In genomic region chr17:32211671-32212070, GRCh38 we compare ENCODE assay signal across 30 cellular contexts. TPM values are rescaled to one million over a fixed set of nuclear protein-coding genes. Genes with fewer than 3 reads are reported as not detected.
"Had no signal": no experiment of that assay in that cellular context is flagged by ENCODE, and none has a peak within 500 bp of the region (broad histone marks: within the 10 kb centered on the region; RNA-seq: fewer than 3 reads in every experiment).

No MANE protein-coding gene starts in this region.

- H3K27me3 Mint-ChIP-seq: dendritic cell treated with granulocyte-macrophage colony-stimulating factor and Interleukin-4, amounts not matched to agents 40 ng/mL and 50 ng/mL, for 4 days; effector memory CD8-positive, alpha-beta T cell had no signal

- H3K27ac ChIP-seq: colonic mucosa, coronary artery, dorsolateral prefrontal cortex, epithelial cell of prostate, esophagus muscularis mucosa, esophagus squamous epithelium, foreskin keratinocyte, gastrocnemius medialis, gastroesophageal sphincter, heart left ventricle, heart right ventricle had no signal

- DNase-seq: colonic mucosa; cortex of kidney; dermis blood vessel endothelial cell; dorsolateral prefrontal cortex; effector CD4-positive, alpha-beta T cell; effector CD8-positive, alpha-beta T cell; effector memory CD4-positive, alpha-beta T cell; effector memory CD8-positive, alpha-beta T cell; endodermal cell; erythroblast; esophagus squamous epithelium; foreskin fibroblast; foreskin keratinocyte; foreskin melanocyte; gastrocnemius medialis; glutamatergic neuron; head of caudate nucleus; heart left ventricle; heart right ventricle had no signal

- H3K4me1 Mint-ChIP-seq: endodermal cell had no signal

- H3K27me3 ChIP-seq: colonic mucosa, dorsolateral prefrontal cortex, esophagus muscularis mucosa, esophagus squamous epithelium, foreskin keratinocyte, gastrocnemius medialis, gastroesophageal sphincter, heart left ventricle, heart right ventricle had no signal

- H3K9me3 ChIP-seq: colonic mucosa, esophagus muscularis mucosa, esophagus squamous epithelium, gastrocnemius medialis, gastroesophageal sphincter, heart left ventricle, heart right ventricle had no signal

- H3K4me3 ChIP-seq: colonic mucosa, coronary artery, dorsolateral prefrontal cortex, esophagus muscularis mucosa, esophagus squamous epithelium, gastrocnemius medialis, gastroesophageal sphincter, heart left ventricle, heart right ventricle had no signal

- H3K4me3 Mint-ChIP-seq: dendritic cell treated with granulocyte-macrophage colony-stimulating factor and Interleukin-4, amounts not matched to agents 40 ng/mL and 50 ng/mL, for 4 days; effector memory CD8-positive, alpha-beta T cell; endodermal cell had no signal

- H3K4me1 ChIP-seq: colonic mucosa, esophagus muscularis mucosa, esophagus squamous epithelium, foreskin keratinocyte, gastrocnemius medialis, gastroesophageal sphincter had no signal

- H3K27ac Mint-ChIP-seq: dendritic cell treated with granulocyte-macrophage colony-stimulating factor and Interleukin-4, amounts not matched to agents 40 ng/mL and 50 ng/mL, for 4 days; effector memory CD8-positive, alpha-beta T cell; endodermal cell had no signal

- FAIRE-seq: endometrium, endothelial cell of umbilical vein, frontal cortex had no signal

- H3K9me3 Mint-ChIP-seq: dendritic cell treated with granulocyte-macrophage colony-stimulating factor and Interleukin-4, amounts not matched to agents 40 ng/mL and 50 ng/mL, for 4 days; effector memory CD8-positive, alpha-beta T cell; endodermal cell had no signal

RNA-seq across cellular contexts. Expression of gene RHBDL3, which starts 54.0 kb away (rescaled TPM):
- total RNA-seq: dermis blood vessel endothelial cell, epithelial cell of proximal tubule, fibroblast of villous mesenchyme, foreskin keratinocyte, gastrocnemius medialis, glomerular endothelial cell had no signal
